ENCODE assay signal across 23 cellular contexts in genomic region chr3:188533612-188534357, GRCh38.
DNase-seq lines count a peak whose midpoint lies in the region; ATAC-seq and TF ChIP-seq lines count a peak whose summit lies in the region.
"Had no signal": no experiment of that assay in that cellular context is flagged by ENCODE, and none has a peak within 500 bp of the region (broad histone marks: within the 10 kb centered on the region; RNA-seq: fewer than 3 reads in every experiment).

No MANE protein-coding gene starts in this region.

- peak overlapping the region; percentile 30 for H3K27ac Mint-ChIP-seq in endodermal cell
- H3K27ac Mint-ChIP-seq: activated naive CD4-positive, alpha-beta T cell treated with anti-CD3 and anti-CD28 coated beads, Interleukin-2, amount 50 U/mL, for 72 hours; activated T-helper 17 cell treated with anti-CD3 and anti-CD28 coated beads, Interleukin-2, amount 50 U/mL, for 72 hours; nephron had no signal

- H3K4me2 ChIP-seq in GM23248 (ENCODE audit: unreplicated experiment) (peak overlapping the region; percentile 55), mesenchymal stem cell (ENCODE audit: low read length, poor library complexity, severe bottlenecking) (no peak overlapping the region)

- DNase-seq in GM23248: no peak
- DNase-seq in RWPE1 (ENCODE audit: low spot score): peak; percentile 20
- DNase-seq in endodermal cell: no peak
- peak; percentile 28 for DNase-seq in mesenchymal stem cell
- no peak for DNase-seq in KBM-7
- DNase-seq: activated CD4-positive, alpha-beta T cell treated with anti-CD3 and anti-CD28 coated beads, Interleukin-2, amount 50 U/mL, for 1 hour; effector CD8-positive, alpha-beta T cell; esophagus squamous epithelium; glutamatergic neuron; NCI-H1417; NCI-H2081 treated with DMSO at 0.1 percent for 48 hours; NCI-H510A; posterior cingulate gyrus; right lobe of liver; substantia nigra had no signal

- H3K18ac ChIP-seq in mesenchymal stem cell (ENCODE audit: low read depth in 1 of 2, low read length in 2 of 2): peak overlapping the region; percentile 5 to 57

- no peak overlapping the region for H3K4ac ChIP-seq in mesenchymal stem cell (ENCODE audit: low read depth in 1 of 2, low read length in 2 of 2)

- ATAC-seq in HG03097 (IDR thresholded peaks at IDR 0.05; ENCODE audit: low FRiP score, unreplicated experiment): no peak
- ATAC-seq in HG02884 (IDR thresholded peaks at IDR 0.05; ENCODE audit: unreplicated experiment): no peak
- ATAC-seq: activated naive CD4-positive, alpha-beta T cell treated with anti-CD3 and anti-CD28 coated beads, Interleukin-2, amount 50 U/mL, for 72 hours; activated T-helper 17 cell treated with anti-CD3 and anti-CD28 coated beads, Interleukin-2, amount 50 U/mL, for 72 hours; left lobe of liver; Panc1 had no signal

- 0 out of 2 replicates have a peak, but pooled peaks cover 3% of the 10 kb centered on the region for H4K20me1 ChIP-seq in GM23248 (ENCODE audit: insufficient read depth)

- H2BK12ac ChIP-seq in mesenchymal stem cell (ENCODE audit: low read length in 2 of 2): peak overlapping the region in 1 of 2 experiments; percentile 4

- no peak overlapping the region for H2BK5ac ChIP-seq in mesenchymal stem cell (ENCODE audit: low read depth, low read length, poor library complexity, severe bottlenecking)

- peaks cover 58% of the 10 kb centered on the region for H3K4me1 ChIP-seq in GM23248 (ENCODE audit: insufficient read depth)
- H3K4me1 ChIP-seq in endodermal cell (ENCODE audit: control insufficient read depth, insufficient read depth, low read length): no peaks in the 10 kb centered on the region
- H3K4me1 ChIP-seq in mesenchymal stem cell (ENCODE audit: control insufficient read depth, insufficient read depth, low read depth, low read length): peaks cover 2% of the 10 kb centered on the region
- H3K4me1 ChIP-seq: right lobe of liver had no signal

- CTCF ChIA-PET in RWPE1 (lab: Yijun Ruan, JAX): interaction anchor here (0.6 kb wide), 1 partner anchor 1540 kb away, joined by 3 read pairs; no protein-coding TSS in a partner anchor

- H4K8ac ChIP-seq in mesenchymal stem cell (ENCODE audit: low read length): no peak overlapping the region

- H3K9me3 Mint-ChIP-seq in endodermal cell: no peaks in the 10 kb centered on the region
- H3K9me3 Mint-ChIP-seq: activated T-helper 17 cell treated with anti-CD3 and anti-CD28 coated beads, Interleukin-2, amount 50 U/mL, for 72 hours; nephron had no signal

- H3K79me1 ChIP-seq in mesenchymal stem cell (replicated peaks; ENCODE audit: low read length, poor library complexity, severe bottlenecking): peaks cover 15% of the 10 kb centered on the region

- H3K27ac ChIP-seq in GM23248 (peak overlapping the region; percentile 31), RWPE1 (no peak overlapping the region), endodermal cell (ENCODE audit: low read depth, low read length) (no peak overlapping the region), mesenchymal stem cell (ENCODE audit: low read length, poor library complexity, severe bottlenecking) (peak overlapping the region; percentile 52)
- H3K27ac ChIP-seq: right lobe of liver, VCaP had no signal

- no peak overlapping the region for H2AK5ac ChIP-seq in mesenchymal stem cell (ENCODE audit: low read length, severe bottlenecking)

- H2AFZ ChIP-seq in GM23248: no peak overlapping the region
- H2AFZ ChIP-seq in mesenchymal stem cell (ENCODE audit: low read depth, low read length): no peak overlapping the region

- no peak overlapping the region for H4K91ac ChIP-seq in mesenchymal stem cell (ENCODE audit: low read length)

- no peaks in the 10 kb centered on the region for H3K27me3 Mint-ChIP-seq in endodermal cell (ENCODE audit: insufficient read depth)
- H3K27me3 Mint-ChIP-seq: activated T-helper 17 cell treated with anti-CD3 and anti-CD28 coated beads, Interleukin-2, amount 50 U/mL, for 72 hours had no signal

- H3K9me3 ChIP-seq in GM23248 (ENCODE audit: low read depth) (no peaks in the 10 kb centered on the region), endodermal cell (ENCODE audit: control insufficient read depth, low read length) (no peaks in the 10 kb centered on the region), mesenchymal stem cell (ENCODE audit: control insufficient read depth, low read length) (no peaks in the 10 kb centered on the region)
- H3K9me3 ChIP-seq: esophagus squamous epithelium, right lobe of liver had no signal

- H3K23ac ChIP-seq in mesenchymal stem cell (ENCODE audit: low read length in 2 of 2): no peak overlapping the region

- H3K36me3 ChIP-seq in GM23248 (ENCODE audit: low read depth) (peaks cover 2% of the 10 kb centered on the region; the same call in 1 of the 2 replicates), endodermal cell (ENCODE audit: control insufficient read depth, insufficient read depth, low read length) (peaks cover 10% of the 10 kb centered on the region), mesenchymal stem cell (ENCODE audit: control insufficient read depth in 1 of 2, insufficient read depth in 2 of 2, low read depth in 1 of 2, low read length in 2 of 2) (peaks cover 0 to 1% of the 10 kb centered on the region in 2 experiments)
- H3K36me3 ChIP-seq: esophagus squamous epithelium, right lobe of liver had no signal

- H3K4me3 Mint-ChIP-seq in endodermal cell: no peak overlapping the region
- H3K4me3 Mint-ChIP-seq: activated T-helper 17 cell treated with anti-CD3 and anti-CD28 coated beads, Interleukin-2, amount 50 U/mL, for 72 hours; nephron had no signal

- H3K4me3 ChIP-seq in GM23248 (no peak overlapping the region), endodermal cell (ENCODE audit: low read length) (no peak overlapping the region), mesenchymal stem cell (ENCODE audit: insufficient read depth in 1 of 2, low read depth in 1 of 2, low read length in 2 of 2) (no peak overlapping the region)
- H3K4me3 ChIP-seq: esophagus squamous epithelium, right lobe of liver had no signal

- no peak overlapping the region for H2BK15ac ChIP-seq in mesenchymal stem cell (ENCODE audit: low read depth, poor library complexity, severe bottlenecking)

- H3F3A ChIP-seq in GM23248 (ENCODE audit: insufficient read depth): peaks cover 11% of the 10 kb centered on the region

- no peaks in the 10 kb centered on the region for H3K36me3 Mint-ChIP-seq in endodermal cell (ENCODE audit: low read depth)

- no peaks in the 10 kb centered on the region for H3K4me1 Mint-ChIP-seq in endodermal cell
- H3K4me1 Mint-ChIP-seq: nephron had no signal

- POLR2A ChIA-PET in RWPE1 (lab: Yijun Ruan, JAX; ENCODE audit: low non-redundant PET): no interaction called here

- peaks cover 52% of the 10 kb centered on the region for H3K79me2 ChIP-seq in GM23248 (ENCODE audit: insufficient read depth)

- H3K9ac ChIP-seq in GM23248: no peak overlapping the region
- no peak overlapping the region for H3K9ac ChIP-seq in endodermal cell (ENCODE audit: extremely low read depth, low read length, poor library complexity, severe bottlenecking)
- no peak overlapping the region for H3K9ac ChIP-seq in mesenchymal stem cell (ENCODE audit: low read length)

- in situ Hi-C loops in GM23248 (cut with MboI): no loop called here
- in situ Hi-C loops in KBM-7 (cut with MboI; ENCODE audit: low pct_unique_long_range_greater_than_20kb, low sequenced_read_pairs): no loop called here

- no peak overlapping the region for H2BK120ac ChIP-seq in mesenchymal stem cell (ENCODE audit: low read depth, low read length)

- H3K9me2 ChIP-seq in GM23248 (ENCODE audit: insufficient read depth): no peaks in the 10 kb centered on the region

- TF ChIP-seq CTCF in RWPE1 (conservative IDR thresholded peaks at IDR 0.05; ENCODE audit: low read depth): no peak
- no peak for TF ChIP-seq CTCF in endodermal cell (conservative IDR thresholded peaks at IDR 0.05)

- H3K14ac ChIP-seq in mesenchymal stem cell (ENCODE audit: low read length in 2 of 2): no peak overlapping the region

- no peaks in the 10 kb centered on the region for H3K27me3 ChIP-seq in GM23248 (replicated peaks; ENCODE audit: insufficient read depth)
- no peaks in the 10 kb centered on the region for H3K27me3 ChIP-seq in endodermal cell (ENCODE audit: control insufficient read depth, insufficient read depth, low read length, poor library complexity, severe bottlenecking)
- H3K27me3 ChIP-seq in mesenchymal stem cell (ENCODE audit: control insufficient read depth in 1 of 2, insufficient read depth in 1 of 2, low read length in 2 of 2): no peaks in the 10 kb centered on the region
- H3K27me3 ChIP-seq: esophagus squamous epithelium, right lobe of liver had no signal

- WGBS in GM23248 (ENCODE audit: low coverage in 1 of 2, low lambda C conversion rate in 2 of 2, missing lambda C conversion rate in 2 of 2), 2 experiments: 91 to 92% methylated on average over 4 of the region's 4 CpGs
- 95 to 100% methylated on average over 1 to 4 of the region's 4 CpGs for WGBS in endodermal cell (ENCODE audit: insufficient coverage in 1 of 2, insufficient read length in 1 of 2), 2 experiments
- WGBS in mesenchymal stem cell: no CpG with 5 or more reads among the region's 4 CpGs

Comparison
In these comparisons a context has a peak if more than half of its experiments do, and no peak if none do; other contexts are left out.
1. DNase-seq: peak in RWPE1 (single experiment) and mesenchymal stem cell (single experiment); none in GM23248 (single experiment), endodermal cell (single experiment) and KBM-7 (single experiment).
2. H3K27ac ChIP-seq: peak in GM23248 (single experiment) and mesenchymal stem cell (single experiment); none in RWPE1 (single experiment) and endodermal cell (single experiment).